In genomic region chr12:108884116-108885012, GRCh38 we compare ENCODE assay signal across 8 cellular contexts. TPM values are rescaled to one million over a fixed set of nuclear protein-coding genes. Genes with fewer than 3 reads are reported as not detected.
A peak's percentile ranks its signal among the peaks of the same experiment; 100 is the strongest.
DNase-seq lines count a peak whose midpoint lies in the region; ATAC-seq and TF ChIP-seq lines count a peak whose summit lies in the region.

No MANE protein-coding gene starts in this region.

- H3K9me3 ChIP-seq in SJCRH30 (replicated peaks) (no peaks in the 10 kb centered on the region), left ventricle myocardium inferior (replicated peaks) (no peaks in the 10 kb centered on the region)

- intact Hi-C loops in left ventricle myocardium inferior (cut with micrococcal nuclease), result no loop called here

- DNase-seq in AG20443 (ENCODE audit: low spot score), result peak; percentile 53
- peak; percentile 68 for DNase-seq in HEK293T (ENCODE audit: extremely low spot score)
- DNase-seq in SJCRH30, result peak; percentile 39 to 48
- DNase-seq in activated naive CD4-positive, alpha-beta T cell (lab: John Stamatoyannopoulos, UW), result peak in 3 of 4 experiments; percentile 14 to 31 (median 16)
- DNase-seq in left ventricle myocardium inferior, result peak; percentile 39
- DNase-seq in stimulated activated CD4-positive, alpha-beta T cell treated with anti-CD3 and anti-CD28 coated beads, Interleukin-2, amount 100 ng/mL, for 24 hours, result peak; percentile 79 to 83

- no peak overlapping the region for H3K27ac ChIP-seq in SJCRH30
- H3K27ac ChIP-seq in left ventricle myocardium inferior (replicated peaks), result no peak overlapping the region

- ATAC-seq in HG02840 (IDR thresholded peaks at IDR 0.05; ENCODE audit: low FRiP score, unreplicated experiment) (no peak), HG03095 (IDR thresholded peaks at IDR 0.05; ENCODE audit: unreplicated experiment) (no peak)

- H3K27me3 ChIP-seq in SJCRH30, result peaks cover 5% of the 10 kb centered on the region; the same call in 1 of the 2 replicates
- H3K27me3 ChIP-seq in left ventricle myocardium inferior (ENCODE audit: low read depth), result no peaks in the 10 kb centered on the region

- POLR2A ChIA-PET in HEK293T (lab: Yijun Ruan, JAX), result no interaction called here

- CTCF ChIA-PET in HEK293T (lab: Yijun Ruan, JAX), result interaction anchor here (0.5 to 1.2 kb wide), 8 partner anchors 9 to 299 kb away, joined by 3 to 5 read pairs (median 3); no protein-coding TSS in a partner anchor

- H3K4me3 ChIP-seq in SJCRH30 (no peak overlapping the region), left ventricle myocardium inferior (no peak overlapping the region)

- TF ChIP-seq CTCF in left ventricle myocardium inferior (IDR thresholded peaks at IDR 0.05; ENCODE audit: borderline replicate concordance), result peak; percentile 65

- H3K36me3 ChIP-seq in SJCRH30, result no peaks in the 10 kb centered on the region
- no peaks in the 10 kb centered on the region for H3K36me3 ChIP-seq in left ventricle myocardium inferior

- H3K4me1 ChIP-seq in SJCRH30 (no peaks in the 10 kb centered on the region), left ventricle myocardium inferior (no peaks in the 10 kb centered on the region)

TF ChIP-seq in HEK293T, 16 proteins besides CTCF, POLR2A, EP300 and RAD21:
- TF ChIP-seq ELF4 (IDR thresholded peaks at IDR 0.05), result no peak
- no peak for TF ChIP-seq NFRKB (IDR thresholded peaks at IDR 0.05)
- no peak for TF ChIP-seq FOXM1 (IDR thresholded peaks at IDR 0.05; ENCODE audit: borderline replicate concordance)
- TF ChIP-seq SUZ12 (IDR thresholded peaks at IDR 0.05), result no peak
- TF ChIP-seq LEF1 (IDR thresholded peaks at IDR 0.05; ENCODE audit: borderline replicate concordance), result no peak
- TF ChIP-seq L3MBTL2 (conservative IDR thresholded peaks at IDR 0.05), result no peak
- no peak for TF ChIP-seq ARNT (IDR thresholded peaks at IDR 0.05)
- no peak for TF ChIP-seq BHLHE40 (IDR thresholded peaks at IDR 0.05; ENCODE audit: borderline replicate concordance)
- no peak for TF ChIP-seq FOXK2 (IDR thresholded peaks at IDR 0.05)
- TF ChIP-seq, protein P1, sequence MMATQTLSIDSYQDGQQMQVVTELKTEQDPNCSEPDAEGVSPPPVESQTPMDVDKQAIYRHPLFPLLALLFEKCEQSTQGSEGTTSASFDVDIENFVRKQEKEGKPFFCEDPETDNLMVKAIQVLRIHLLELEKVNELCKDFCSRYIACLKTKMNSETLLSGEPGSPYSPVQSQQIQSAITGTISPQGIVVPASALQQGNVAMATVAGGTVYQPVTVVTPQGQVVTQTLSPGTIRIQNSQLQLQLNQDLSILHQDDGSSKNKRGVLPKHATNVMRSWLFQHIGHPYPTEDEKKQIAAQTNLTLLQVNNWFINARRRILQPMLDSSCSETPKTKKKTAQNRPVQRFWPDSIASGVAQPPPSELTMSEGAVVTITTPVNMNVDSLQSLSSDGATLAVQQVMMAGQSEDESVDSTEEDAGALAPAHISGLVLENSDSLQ (IDR thresholded peaks at IDR 0.05), result no peak
- TF ChIP-seq FOXA1 (IDR thresholded peaks at IDR 0.05), result no peak

RNA-seq across cellular contexts. Expression of gene DAO, which starts 4.5 kb away (rescaled TPM):
- not detected in 2 replicates for total RNA-seq in SJCRH30 (2014; rRNA removed; shearing (Covaris generic))
- not detected for total RNA-seq in left ventricle myocardium inferior

RNA-seq across cellular contexts. Expression of gene SSH1, which starts 27.0 kb away (rescaled TPM):
- 12.1 and 12.3 TPM in 2 replicates for total RNA-seq in SJCRH30 (2014; rRNA removed; shearing (Covaris generic))
- 30.1 TPM for total RNA-seq in left ventricle myocardium inferior

Comparison
In these comparisons a context has a peak if more than half of its experiments do, and no peak if none do; other contexts are left out.
1. DNase-seq: peak in every context shown above with its lines; median percentile 81 in stimulated activated CD4-positive, alpha-beta T cell treated with anti-CD3 and anti-CD28 coated beads, Interleukin-2, amount 100 ng/mL, for 24 hours; 68 in HEK293T; 53 in AG20443; 44 in SJCRH30; 39 in left ventricle myocardium inferior; 16 in activated naive CD4-positive, alpha-beta T cell.